21 cellular contexts compared by ENCODE assay signal in genomic region chr10:70913546-70914240, GRCh38. TPM values are rescaled to one million over a fixed set of nuclear protein-coding genes. Genes with fewer than 3 reads are reported as not detected.
A peak's percentile ranks its signal among the peaks of the same experiment; 100 is the strongest.
DNase-seq lines count a peak whose midpoint lies in the region; ATAC-seq, FAIRE-seq and TF ChIP-seq lines count a peak whose summit lies in the region.
"Had no signal": no experiment of that assay in that cellular context is flagged by ENCODE, and none has a peak within 500 bp of the region (broad histone marks: within the 10 kb centered on the region; RNA-seq: fewer than 3 reads in every experiment).

No MANE protein-coding gene starts in this region.

- H3K36me3 ChIP-seq in right lobe of liver (no peaks in the 10 kb centered on the region), HepG2 (replicated peaks in 1 of 2; ENCODE audit: control insufficient read depth in 1 of 2, insufficient read depth in 2 of 2, low read length in 2 of 2) (no peaks in the 10 kb centered on the region), bronchial epithelial cell (ENCODE audit: control insufficient read depth, insufficient read depth, low read length) (no peaks in the 10 kb centered on the region), colonic mucosa (no peaks in the 10 kb centered on the region), A673 (ENCODE audit: insufficient read depth, low read length, poor library complexity, severe bottlenecking) (no peaks in the 10 kb centered on the region)

- H3K4me1 Mint-ChIP-seq in nephron = peaks cover 30% of the 10 kb centered on the region

- TF ChIP-seq EP300 in HepG2 (IDR thresholded peaks at IDR 0.05; ENCODE audit: low read depth in 2 of 2, low read length in 2 of 2) = no peak
- no peak for TF ChIP-seq EP300 in HepG2 (CRISPR knock-in tag; IDR thresholded peaks at IDR 0.05; ENCODE audit: borderline replicate concordance)

- CTCF ChIA-PET in HepG2 (lab: Yijun Ruan, JAX; ENCODE audit: low intra/inter-chr PET ratio, low total read pairs) = interaction anchor here (0.7 kb wide), 1 partner anchor 10 kb away, joined by 3 read pairs; no protein-coding TSS in a partner anchor
- CTCF ChIA-PET in A673 (lab: Charles Lee) = no interaction called here

- no TSS peak for BruUV-seq in HepG2 (replicated peaks; lab: Mats Ljungman, UMichigan)
- BruUV-seq in A673 (replicated peaks; lab: Mats Ljungman, UMichigan) = no TSS peak

- H3K9ac ChIP-seq in HepG2 (ENCODE audit: insufficient read depth, low read depth, low read length) (no peak overlapping the region), colonic mucosa (ENCODE audit: low read depth in 2 of 2, low read length in 2 of 2) (no peak overlapping the region)

- H2AFZ ChIP-seq in HepG2 (ENCODE audit: low read length) = no peak overlapping the region

- no peaks in the 10 kb centered on the region for H3K79me2 ChIP-seq in HepG2 (ENCODE audit: insufficient read depth, low read length)

- TF ChIP-seq POLR2A in right lobe of liver (IDR thresholded peaks at IDR 0.05) = no peak
- TF ChIP-seq POLR2A in HepG2 (IDR thresholded peaks at IDR 0.05; ENCODE audit: insufficient read depth in 1 of 2, low read depth in 2 of 2, low read length in 2 of 2) = no peak

- H3K9me3 Mint-ChIP-seq in nephron = no peaks in the 10 kb centered on the region
- H3K9me3 Mint-ChIP-seq: CD4-positive, alpha-beta T cell had no signal

- H3K27me3 ChIP-seq in right lobe of liver = no peaks in the 10 kb centered on the region
- H3K27me3 ChIP-seq in HepG2 (ENCODE audit: control insufficient read depth in 1 of 2, insufficient read depth in 2 of 2, low read length in 2 of 2) = peaks cover 3 to 59% of the 10 kb centered on the region in 2 experiments; a peak in 3 of 5 replicates
- peaks cover 8% of the 10 kb centered on the region for H3K27me3 ChIP-seq in bronchial epithelial cell (ENCODE audit: control insufficient read depth, insufficient read depth, low read length)
- H3K27me3 ChIP-seq in colonic mucosa = no peaks in the 10 kb centered on the region
- no peaks in the 10 kb centered on the region for H3K27me3 ChIP-seq in A673 (replicated peaks; ENCODE audit: insufficient read depth, low read depth, low read length, poor library complexity)

- no peak overlapping the region for H3K4me3 Mint-ChIP-seq in nephron
- H3K4me3 Mint-ChIP-seq: CD4-positive, alpha-beta T cell had no signal

- H3K27ac ChIP-seq in right lobe of liver (no peak overlapping the region), HepG2 (ENCODE audit: extremely low read length, insufficient read depth, low read length) (no peak overlapping the region), colonic mucosa (no peak overlapping the region), A673 (ENCODE audit: low read depth, low read length, poor library complexity, severe bottlenecking) (no peak overlapping the region)
- H3K27ac ChIP-seq: A549 had no signal

- peak overlapping the region; percentile 65 to 94 (median 87) for H3K27ac Mint-ChIP-seq in nephron
- H3K27ac Mint-ChIP-seq: CD4-positive, alpha-beta T cell had no signal

- no peaks in the 10 kb centered on the region for H3K36me3 Mint-ChIP-seq in nephron (ENCODE audit: low read depth)

- H3K4me1 ChIP-seq in right lobe of liver = no peaks in the 10 kb centered on the region
- no peaks in the 10 kb centered on the region for H3K4me1 ChIP-seq in HepG2 (ENCODE audit: insufficient read depth, low read length)
- H3K4me1 ChIP-seq in colonic mucosa = no peaks in the 10 kb centered on the region
- no peaks in the 10 kb centered on the region for H3K4me1 ChIP-seq in A673 (ENCODE audit: insufficient read depth, low read length, poor library complexity, severe bottlenecking)
- H3K4me1 ChIP-seq: A549 had no signal

- no peaks in the 10 kb centered on the region for H4K20me1 ChIP-seq in HepG2 (ENCODE audit: insufficient read depth, low read length)

- FAIRE-seq in HepG2 (lab: Jason Lieb, UNC) (no peak), bronchial epithelial cell (lab: Jason Lieb, UNC) (peak; percentile 23)
- FAIRE-seq: A549, HTR-8/SVneo, RCC 7860 had no signal

- TF ChIP-seq CTCF in right lobe of liver (IDR thresholded peaks at IDR 0.05) (no peak), HepG2 (CRISPR knock-in tag; IDR thresholded peaks at IDR 0.05) (no peak), bronchial epithelial cell (IDR thresholded peaks at IDR 0.05; ENCODE audit: insufficient read depth, low read length, severe bottlenecking) (no peak), nephron (IDR thresholded peaks at IDR 0.05; ENCODE audit: unreplicated experiment in 3 of 3) (no peak), colonic mucosa (IDR thresholded peaks at IDR 0.05) (no peak), A673 (conservative IDR thresholded peaks at IDR 0.05; ENCODE audit: low read depth, low read length) (no peak)

- intact Hi-C loops in right lobe of liver (cut with DNase I) (no loop called here), HepG2 (cut with micrococcal nuclease; ENCODE audit: unreplicated experiment) (no loop called here), colonic mucosa (cut with DNase I) (no loop called here), A673 (cut with micrococcal nuclease; ENCODE audit: unreplicated experiment) (no loop called here)

- no peak overlapping the region for H3K4me2 ChIP-seq in HepG2 (ENCODE audit: low read depth, low read length)
- H3K4me2 ChIP-seq: A549 had no signal

- TF ChIP-seq RAD21 in HepG2 (CRISPR knock-in tag; IDR thresholded peaks at IDR 0.05) = no peak

- DNase-seq in right lobe of liver = peak in 2 of 3 donors; percentile 9 to 27
- no peak for DNase-seq in HepG2 (ENCODE audit: low spot score)
- no peak for DNase-seq in bronchial epithelial cell (ENCODE audit: low read depth)
- DNase-seq in colonic mucosa = no peak
- DNase-seq in SW480 (ENCODE audit: low spot score) = no peak
- DNase-seq in A673 (ENCODE audit: low spot score) = no peak
- DNase-seq: CD4-positive, alpha-beta T cell; COR-L47; DMS79; Karpas-422; MV-4-11; NCI-H1105 treated with DMSO at 0.1 percent for 48 hours; NCI-H2081 treated with DMSO at 0.1 percent for 48 hours; NCI-H2171 treated with DMSO at 0.1 percent for 48 hours; NCI-H524 treated with DMSO at 0.1 percent for 48 hours; OCI-M1; SHP77 treated with DMSO at 0.1 percent for 48 hours had no signal

- in situ Hi-C loops in HepG2 (cut with HindIII; ENCODE audit: extremely low pct_ligation_motif_present, low pct_unique_long_range_greater_than_20kb) = no loop called here

- POLR2A ChIA-PET in HepG2 (lab: Yijun Ruan, JAX) = no interaction called here
- POLR2A ChIA-PET in A673 (lab: Charles Lee; ENCODE audit: low non-redundant PET) = no interaction called here

- H3K4me3 ChIP-seq in right lobe of liver (no peak overlapping the region), HepG2 (replicated peaks in 1 of 3; ENCODE audit: insufficient read depth in 1 of 3, low read depth in 2 of 3, low read length in 3 of 3) (no peak overlapping the region), bronchial epithelial cell (ENCODE audit: low read depth, low read length) (no peak overlapping the region), colonic mucosa (no peak overlapping the region), A673 (ENCODE audit: low read depth, low read length, poor library complexity, severe bottlenecking) (no peak overlapping the region)
- H3K4me3 ChIP-seq: A549 had no signal

- no peak for ATAC-seq in right lobe of liver
- ATAC-seq in HepG2 = no peak
- ATAC-seq: A549 had no signal

- H3K9me3 ChIP-seq in right lobe of liver = no peaks in the 10 kb centered on the region
- H3K9me3 ChIP-seq in HepG2 (ENCODE audit: low read length) = no peaks in the 10 kb centered on the region
- no peaks in the 10 kb centered on the region for H3K9me3 ChIP-seq in colonic mucosa
- no peaks in the 10 kb centered on the region for H3K9me3 ChIP-seq in A673 (ENCODE audit: low read depth, low read length, poor library complexity, severe bottlenecking)
- H3K9me3 ChIP-seq: A549 had no signal

- peaks cover 20% of the 10 kb centered on the region for H3K27me3 Mint-ChIP-seq in nephron (ENCODE audit: low read depth)

- 93% methylated on average over 2 of the region's 6 CpGs for WGBS in right lobe of liver (ENCODE audit: insufficient coverage, low coverage, low lambda C conversion rate, missing lambda C conversion rate)
- WGBS in HepG2 (ENCODE audit: low lambda C conversion rate) = 8% methylated on average over 3 of the region's 6 CpGs

TF ChIP-seq in HepG2, 621 proteins besides CTCF, POLR2A, EP300 and RAD21:
- TF ChIP-seq ZNF790 (CRISPR knock-in tag; IDR thresholded peaks at IDR 0.05; ENCODE audit: borderline replicate concordance) = no peak
- TF ChIP-seq SAP130 (CRISPR knock-in tag; IDR thresholded peaks at IDR 0.05; ENCODE audit: low read depth) = no peak

RNA-seq across cellular contexts. Expression of gene PCBD1, which starts 25.3 kb away (rescaled TPM):
- total RNA-seq in right lobe of liver = 100 to 1,000 TPM; 165 to 375 (median 230) TPM
- total RNA-seq in HepG2 (2016; rRNA removed; fragmentation: Illumina TruSeq; extraction: Trizol) = 168 and 177 TPM in 2 replicates
- 166 and 201 TPM in 2 replicates for total RNA-seq in HepG2 (2016; cell fraction: cytosol; rRNA removed; fragmentation: Illumina TruSeq; extraction: Trizol; ENCODE audit: low read depth)
- total RNA-seq in HepG2 (2016; cell fraction: insoluble cytoplasmic fraction; rRNA removed; fragmentation: Illumina TruSeq; extraction: Trizol) = 178 and 182 TPM in 2 replicates
- 211 and 254 TPM in 2 replicates for total RNA-seq in HepG2 (2016; cell fraction: membrane; rRNA removed; fragmentation: Illumina TruSeq; extraction: Trizol)
- 58.9 and 64.6 TPM in 2 replicates for total RNA-seq in HepG2 (2016; cell fraction: nucleus; rRNA removed; fragmentation: Illumina TruSeq; extraction: Trizol)
- 95.3 and 98.9 TPM in 2 replicates for polyA plus RNA-seq in HepG2 (2011; rRNA removed)
- 107 and 123 TPM in 2 replicates for polyA plus RNA-seq in HepG2 (2011; cell fraction: cytosol; rRNA removed)
- polyA plus RNA-seq in HepG2 (2011; cell fraction: nucleus; rRNA removed) = 40.3 and 45.6 TPM in 2 replicates
- 117 and 152 TPM in 2 replicates for polyA plus RNA-seq in HepG2 (2012)
- 235 and 300 TPM in 2 replicates for polyA plus RNA-seq in HepG2 (2016; cell fraction: cytosol; fragmentation: Illumina TruSeq; extraction: Trizol; ENCODE audit: low read depth)
- polyA plus RNA-seq in HepG2 (2016; cell fraction: insoluble cytoplasmic fraction; fragmentation: Illumina TruSeq; extraction: Trizol; ENCODE audit: low read depth) = 237 and 249 TPM in 2 replicates
- polyA plus RNA-seq in HepG2 (2016; cell fraction: membrane; fragmentation: Illumina TruSeq; extraction: Trizol; ENCODE audit: low read depth) = 271 and 309 TPM in 2 replicates
- 131 and 135 TPM in 2 replicates for polyA plus RNA-seq in HepG2 (2016; cell fraction: nucleus; fragmentation: Illumina TruSeq; extraction: Trizol; ENCODE audit: insufficient read depth, low read depth)
- 47.4 and 68.6 TPM in 2 replicates for polyA minus RNA-seq in HepG2 (2011; rRNA and poly(A)+ RNA removed; ENCODE audit: low replicate concordance)
- 36.4 and 44.0 TPM in 2 replicates for polyA minus RNA-seq in HepG2 (2011; cell fraction: cytosol; rRNA and poly(A)+ RNA removed)
- 21.6 and 28.6 TPM in 2 replicates for polyA minus RNA-seq in HepG2 (2011; cell fraction: nucleus; rRNA and poly(A)+ RNA removed)
- total RNA-seq in bronchial epithelial cell = 16.1 and 31.7 TPM in 2 replicates
- 100 to 1,000 TPM in 1 of 2 donors, 10 to 100 TPM in 1; 96.4 to 196 TPM for total RNA-seq in colonic mucosa
- 41.2 and 43.4 TPM in 2 replicates for total RNA-seq in A673 (2021)

Comparison
In these comparisons a context has a peak if more than half of its experiments do, and no peak if none do; other contexts are left out.
1. DNase-seq: peak in right lobe of liver (2 of 3); none in HepG2 (single experiment), bronchial epithelial cell (single experiment), colonic mucosa (single experiment), SW480 (single experiment) and A673 (single experiment).